ENCODE assay signal across 8 cellular contexts in the genomic region with DNA sequence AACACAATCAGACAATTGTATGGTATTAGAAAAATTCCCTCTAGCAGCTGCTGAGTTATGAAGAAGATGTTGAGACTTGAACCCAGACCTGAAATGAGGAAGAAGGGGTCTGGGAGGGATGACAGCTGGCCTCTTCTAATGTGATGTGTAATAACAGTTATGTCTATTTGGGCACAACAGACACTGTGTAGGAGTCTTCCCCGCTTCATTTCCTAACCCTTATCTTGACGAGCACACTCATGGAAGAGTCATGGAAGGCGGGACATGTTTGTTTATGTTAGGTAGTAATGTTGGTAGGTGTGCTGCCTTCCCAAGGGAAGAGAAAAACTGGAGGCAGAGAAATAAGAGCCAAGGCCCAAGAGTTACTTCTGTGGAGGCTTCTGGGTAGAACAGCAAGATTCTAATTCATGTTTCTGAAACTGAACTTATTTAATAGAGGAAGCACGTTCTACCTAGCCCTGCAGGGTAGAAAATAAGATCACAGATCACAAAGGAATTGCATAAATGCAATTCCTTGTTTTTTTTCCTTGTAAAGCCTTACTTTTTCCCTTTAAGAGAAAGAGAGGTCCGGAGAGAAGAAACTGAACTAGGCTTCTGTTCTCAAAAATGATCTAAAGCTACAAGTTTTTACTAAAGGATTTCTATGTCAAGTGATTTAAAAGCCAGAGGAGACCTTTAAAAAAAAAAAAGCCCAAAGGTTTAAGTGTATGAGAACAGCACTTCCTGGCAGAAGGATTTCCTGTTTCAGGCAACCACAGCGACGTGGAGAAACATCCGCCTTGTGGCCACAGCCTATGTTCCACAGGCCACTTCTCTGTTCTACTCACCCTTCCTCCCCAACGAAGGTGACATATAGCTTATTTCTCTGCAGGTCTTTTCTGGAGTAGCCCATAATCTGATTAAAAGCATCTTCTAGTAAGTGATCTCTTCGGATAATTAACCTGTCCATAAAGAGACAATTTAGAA.
A peak's percentile ranks its signal among the peaks of the same experiment; 100 is the strongest.
DNase-seq lines count a peak whose midpoint lies in the region; ATAC-seq and TF ChIP-seq lines count a peak whose summit lies in the region.

No MANE protein-coding gene starts in this region.

- H3K9me3 Mint-ChIP-seq in activated T-cell treated with anti-CD3 and anti-CD28 coated beads, Interleukin-2, amount 50 U/mL, for 72 hours: no peaks in the 10 kb centered on the region

- intact Hi-C loops in head of caudate nucleus (cut with DNase I): no loop called here

- peak overlapping the region; percentile 96 for H3K27ac Mint-ChIP-seq in activated T-cell treated with anti-CD3 and anti-CD28 coated beads, Interleukin-2, amount 50 U/mL, for 72 hours

- peaks cover 90% of the 10 kb centered on the region for H3K4me1 Mint-ChIP-seq in activated T-cell treated with anti-CD3 and anti-CD28 coated beads, Interleukin-2, amount 50 U/mL, for 72 hours (ENCODE audit: low read depth)

- peak; percentile 84 to 88 for DNase-seq in activated T-cell treated with anti-CD3 and anti-CD28 coated beads, Interleukin-2, amount 50 U/mL, for 72 hours
- DNase-seq in head of caudate nucleus (peak in 27 of 42 donors; percentile 8 to 51 (median 28)), NCI-H345 treated with DMSO at 0.1 percent for 48 hours (lab: John Stamatoyannopoulos, UW; ENCODE audit: unreplicated experiment) (no peak), cerebellar nuclear complex (lab: John Stamatoyannopoulos, UW) (no peak)
- peak; percentile 45 to 68 for DNase-seq in stimulated activated CD4-positive, alpha-beta T cell treated with anti-CD3 and anti-CD28 coated beads, Interleukin-12 subunit alpha, Interleukin-12 subunit beta, amount 100 ng/mL, for 24 hours (ENCODE audit: low read depth in 2 of 2)

- H3K27me3 Mint-ChIP-seq in activated T-cell treated with anti-CD3 and anti-CD28 coated beads, Interleukin-2, amount 50 U/mL, for 72 hours (ENCODE audit: low read depth): no peaks in the 10 kb centered on the region

- H3K36me3 Mint-ChIP-seq in activated T-cell treated with anti-CD3 and anti-CD28 coated beads, Interleukin-2, amount 50 U/mL, for 72 hours (ENCODE audit: insufficient read depth in 2 of 2): peaks cover 7 to 14% of the 10 kb centered on the region in 2 donors

- ATAC-seq in GM18861 (IDR thresholded peaks at IDR 0.05; ENCODE audit: unreplicated experiment): peak; percentile 62
- ATAC-seq in HG02973 (IDR thresholded peaks at IDR 0.05; ENCODE audit: unreplicated experiment): peak; percentile 66
- peak; percentile 62 to 67 for ATAC-seq in activated T-cell treated with anti-CD3 and anti-CD28 coated beads, Interleukin-2, amount 50 U/mL, for 72 hours (replicated peaks in 1 of 2)

- H3K4me3 Mint-ChIP-seq in activated T-cell treated with anti-CD3 and anti-CD28 coated beads, Interleukin-2, amount 50 U/mL, for 72 hours: peak overlapping the region; percentile 81 to 94

TF ChIP-seq in PFSK-1, 5 proteins besides CTCF, POLR2A, EP300 and RAD21:
- TF ChIP-seq FOXP2 (optimal IDR thresholded peaks at IDR 0.05; ENCODE audit: borderline replicate concordance, extremely low read depth, extremely low read length, insufficient read depth) (peak; percentile 57), SIN3A (IDR thresholded peaks at IDR 0.05; ENCODE audit: borderline replicate concordance, insufficient read depth, low read length) (no peak; the same call in 1 of the 2 replicates)

Comparison
In these comparisons a context has a peak if more than half of its experiments do, and no peak if none do; other contexts are left out.
1. DNase-seq: peak in activated T-cell treated with anti-CD3 and anti-CD28 coated beads, Interleukin-2, amount 50 U/mL, for 72 hours (2 of 2), head of caudate nucleus (27 of 42) and stimulated activated CD4-positive, alpha-beta T cell treated with anti-CD3 and anti-CD28 coated beads, Interleukin-12 subunit alpha, Interleukin-12 subunit beta, amount 100 ng/mL, for 24 hours (2 of 2); none in NCI-H345 treated with DMSO at 0.1 percent for 48 hours (single experiment) and cerebellar nuclear complex (0 of 2).
2. Peak in every context shown above with its lines, with median percentiles within 50 percentile points of each other: ATAC-seq.